Comparison of ENCODE assay signal across 8 cellular contexts in the genomic region with DNA sequence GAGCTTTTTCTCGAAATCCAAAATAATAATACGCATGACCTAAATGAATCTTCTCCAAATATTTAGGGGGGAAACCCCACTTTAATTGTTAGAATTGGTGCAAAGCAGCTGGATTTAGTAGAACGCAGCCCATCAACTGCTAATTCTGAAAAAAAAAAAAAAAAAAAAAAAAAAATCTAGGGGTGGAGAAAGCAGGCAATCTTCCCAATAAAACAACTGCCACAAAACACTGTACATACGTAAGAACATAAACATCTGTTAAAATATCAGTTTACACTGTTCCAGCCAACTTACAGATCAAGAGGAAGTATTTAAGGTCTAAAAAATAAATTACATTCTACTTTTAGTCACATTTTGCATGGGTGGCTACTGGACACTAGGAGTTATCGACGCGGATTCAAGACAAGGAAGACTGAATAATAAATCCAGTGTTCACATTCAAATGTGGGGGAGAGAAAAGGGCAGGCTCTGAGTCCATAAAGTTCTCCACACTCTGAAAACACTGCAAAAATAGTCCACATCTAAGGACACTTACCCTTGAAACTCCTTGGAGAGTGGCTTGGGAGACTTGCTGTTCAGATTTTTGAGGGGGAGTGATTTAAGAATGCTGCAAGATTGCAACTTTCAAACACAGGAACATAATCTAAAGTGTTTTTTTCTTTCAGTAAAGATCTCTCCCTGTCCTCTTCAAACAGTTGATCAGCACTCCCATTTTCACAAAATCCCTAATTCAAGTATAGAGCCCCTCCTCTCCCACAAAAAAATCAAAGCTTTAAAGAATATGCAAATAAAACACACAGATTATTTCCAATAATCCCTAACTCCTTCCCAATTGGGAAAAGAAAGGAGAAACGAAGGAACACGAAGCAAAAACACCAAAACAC. TPM values are rescaled to one million over a fixed set of nuclear protein-coding genes. Genes with fewer than 3 reads are reported as not detected.
DNase-seq lines count a peak whose midpoint lies in the region; ATAC-seq, FAIRE-seq and TF ChIP-seq lines count a peak whose summit lies in the region.

No MANE protein-coding gene starts in this region.

- CTCF ChIA-PET in CD8-positive, alpha-beta memory T cell (lab: Charles Lee), result interaction anchor here (1.2 kb wide), 1 partner anchor 12 kb away, joined by 3 read pairs; no protein-coding TSS in a partner anchor
- CTCF ChIA-PET in HepG2 (lab: Yijun Ruan, JAX; ENCODE audit: low intra/inter-chr PET ratio, low total read pairs), result no interaction called here

- peaks cover 0 to 29% (median 3%) of the 10 kb centered on the region in 3 donors for H3K36me3 Mint-ChIP-seq in CD8-positive, alpha-beta memory T cell

- H3K36me3 ChIP-seq in CD8-positive, alpha-beta memory T cell (ENCODE audit: insufficient read depth, low read length), result no peaks in the 10 kb centered on the region
- H3K36me3 ChIP-seq in HepG2 (replicated peaks in 1 of 2; ENCODE audit: control insufficient read depth in 1 of 2, insufficient read depth in 2 of 2, low read length in 2 of 2), result peaks cover 2 to 14% of the 10 kb centered on the region in 2 experiments; a peak in 3 of 5 replicates

- peaks cover 68% of the 10 kb centered on the region for H3K79me2 ChIP-seq in HepG2 (ENCODE audit: insufficient read depth, low read length)

- ATAC-seq in HepG2, result no peak
- no peak for ATAC-seq in GM19324 (IDR thresholded peaks at IDR 0.05; ENCODE audit: low FRiP score, unreplicated experiment)
- no peak for ATAC-seq in GM18519 (IDR thresholded peaks at IDR 0.05; ENCODE audit: low FRiP score, unreplicated experiment)

- peaks cover 57 to 67% (median 64%) of the 10 kb centered on the region in 3 donors for H3K4me1 Mint-ChIP-seq in CD8-positive, alpha-beta memory T cell

- H3K27me3 Mint-ChIP-seq in CD8-positive, alpha-beta memory T cell, result peaks cover 0 to 1% of the 10 kb centered on the region in 2 donors

- H3K9ac ChIP-seq in HepG2 (ENCODE audit: insufficient read depth, low read depth, low read length), result peak overlapping the region; percentile 95

- peaks cover 37% of the 10 kb centered on the region for H4K20me1 ChIP-seq in HepG2 (ENCODE audit: insufficient read depth, low read length)

- peak overlapping the region; percentile 84 for H3K4me2 ChIP-seq in HepG2 (ENCODE audit: low read depth, low read length)

- FAIRE-seq in HepG2 (lab: Jason Lieb, UNC), result no peak

- intact Hi-C loops in HepG2 (cut with micrococcal nuclease; ENCODE audit: unreplicated experiment), result loop anchor here (1.0 to 2.0 kb wide), 2 partner anchors 36 to 381 kb away; no protein-coding TSS in a partner anchor

- peak overlapping the region; percentile 93 to 100 (median 98) for H3K27ac Mint-ChIP-seq in CD8-positive, alpha-beta memory T cell

- no peaks in the 10 kb centered on the region for H3K9me3 Mint-ChIP-seq in CD8-positive, alpha-beta memory T cell

- no peaks in the 10 kb centered on the region for H3K27me3 ChIP-seq in CD8-positive, alpha-beta memory T cell (ENCODE audit: insufficient read depth, low read length, poor library complexity, severe bottlenecking)
- peaks cover 0 to 4% of the 10 kb centered on the region in 2 experiments; a peak in 1 of 5 replicates for H3K27me3 ChIP-seq in HepG2 (ENCODE audit: control insufficient read depth in 1 of 2, insufficient read depth in 2 of 2, low read length in 2 of 2)

- no peak for DNase-seq in CD8-positive, alpha-beta memory T cell
- no peak for DNase-seq in Jurkat, Clone E6-1 (ENCODE audit: low read depth, low spot score)
- peak; percentile 17 for DNase-seq in astrocyte of the spinal cord (ENCODE audit: low read depth, low spot score)
- no peak for DNase-seq in HepG2 (ENCODE audit: low spot score)
- DNase-seq in NCI-H1930 (lab: John Stamatoyannopoulos, UW), result no peak

- H2AFZ ChIP-seq in HepG2 (ENCODE audit: low read length), result no peak overlapping the region

- no TSS peak for BruUV-seq in HepG2 (replicated peaks; lab: Mats Ljungman, UMichigan)

- no peak for TF ChIP-seq POLR2A in HepG2 (IDR thresholded peaks at IDR 0.05; ENCODE audit: insufficient read depth in 1 of 2, low read depth in 2 of 2, low read length in 2 of 2)

- peak overlapping the region; percentile 96 for H3K27ac ChIP-seq in CD8-positive, alpha-beta memory T cell (ENCODE audit: low read depth, low read length)
- H3K27ac ChIP-seq in HepG2 (ENCODE audit: extremely low read length, insufficient read depth, low read length) (peak overlapping the region; percentile 96), temporal lobe (ENCODE audit: low read depth, low read length) (peak overlapping the region; percentile 93)

- WGBS in HepG2 (ENCODE audit: low lambda C conversion rate), result 15% methylated on average over 9 of the region's 9 CpGs

- peaks cover 40% of the 10 kb centered on the region for H3K4me1 ChIP-seq in CD8-positive, alpha-beta memory T cell (ENCODE audit: insufficient read depth, low read length)
- peaks cover 40% of the 10 kb centered on the region for H3K4me1 ChIP-seq in HepG2 (ENCODE audit: insufficient read depth, low read length)

- H3K4me3 ChIP-seq in CD8-positive, alpha-beta memory T cell (ENCODE audit: low read length), result peak overlapping the region; percentile 98
- peak overlapping the region; percentile 99 for H3K4me3 ChIP-seq in Jurkat, Clone E6-1 (ENCODE audit: low read length)
- peak overlapping the region; percentile 100 for H3K4me3 ChIP-seq in astrocyte of the spinal cord (ENCODE audit: low read depth, low read length)
- peak overlapping the region; percentile 93 to 98 (median 95) for H3K4me3 ChIP-seq in HepG2 (replicated peaks in 1 of 3; ENCODE audit: insufficient read depth in 1 of 3, low read depth in 2 of 3, low read length in 3 of 3)

- TF ChIP-seq RAD21 in HepG2 (CRISPR knock-in tag; IDR thresholded peaks at IDR 0.05), result no peak

- in situ Hi-C loops in astrocyte of the spinal cord (cut with HindIII; ENCODE audit: low sequenced_read_pairs), result no loop called here
- in situ Hi-C loops in HepG2 (cut with HindIII; ENCODE audit: extremely low pct_ligation_motif_present, low pct_unique_long_range_greater_than_20kb), result no loop called here

- TF ChIP-seq CTCF in astrocyte of the spinal cord (IDR thresholded peaks at IDR 0.05; ENCODE audit: low read depth, low read length), result no peak
- no peak for TF ChIP-seq CTCF in HepG2 (CRISPR knock-in tag; IDR thresholded peaks at IDR 0.05)

- TF ChIP-seq EP300 in HepG2 (IDR thresholded peaks at IDR 0.05; ENCODE audit: low read depth in 2 of 2, low read length in 2 of 2), result no peak
- no peak for TF ChIP-seq EP300 in HepG2 (CRISPR knock-in tag; IDR thresholded peaks at IDR 0.05; ENCODE audit: borderline replicate concordance)

- POLR2A ChIA-PET in CD8-positive, alpha-beta memory T cell (lab: Charles Lee), result no interaction called here
- POLR2A ChIA-PET in HepG2 (lab: Yijun Ruan, JAX), result interaction anchor here (0.7 to 2.9 kb wide), 3 partner anchors 35 to 1356 kb away, joined by 3 to 38 read pairs (median 22); a partner anchor contains a TSS

- no peaks in the 10 kb centered on the region for H3K9me3 ChIP-seq in CD8-positive, alpha-beta memory T cell (ENCODE audit: low read length)
- no peaks in the 10 kb centered on the region for H3K9me3 ChIP-seq in HepG2 (ENCODE audit: low read length)

- peak overlapping the region; percentile 98 to 100 (median 99) for H3K4me3 Mint-ChIP-seq in CD8-positive, alpha-beta memory T cell

TF ChIP-seq in HepG2, 621 proteins besides CTCF, POLR2A, EP300 and RAD21 (continues in another document):
- TF ChIP-seq RORA (CRISPR knock-in tag; IDR thresholded peaks at IDR 0.05) (no peak), RNF2 (conservative IDR thresholded peaks at IDR 0.05; ENCODE audit: low read depth) (no peak), NR2C2 (CRISPR knock-in tag; IDR thresholded peaks at IDR 0.05; ENCODE audit: borderline replicate concordance) (peak; percentile 21; the same call in 1 of the 2 replicates), ARID2 (CRISPR knock-in tag; IDR thresholded peaks at IDR 0.05; ENCODE audit: borderline replicate concordance) (0 out of 2 replicates have a peak, but pooled peaks have one; percentile 20), ZNF720 (CRISPR knock-in tag; IDR thresholded peaks at IDR 0.05) (no peak)

RNA-seq across cellular contexts. Expression of a gene that starts 1.3 kb away (rescaled TPM):
- total RNA-seq in CD8-positive, alpha-beta memory T cell, result 10 to 100 TPM; 27.7 to 29.5 TPM
- 21.0 TPM for polyA plus RNA-seq in CD8-positive, alpha-beta memory T cell
- polyA plus RNA-seq in Jurkat, Clone E6-1 (2012; ENCODE audit: insufficient read depth, insufficient read length), result 10.0 TPM
- total RNA-seq in HepG2 (2016; rRNA removed; fragmentation: Illumina TruSeq; extraction: Trizol) (45.8 and 68.8 TPM in 2 replicates), temporal lobe (52.4 TPM)
- total RNA-seq in HepG2 (2016; cell fraction: cytosol; rRNA removed; fragmentation: Illumina TruSeq; extraction: Trizol; ENCODE audit: low read depth), result 5.2 and 7.9 TPM in 2 replicates
- total RNA-seq in HepG2 (2016; cell fraction: insoluble cytoplasmic fraction; rRNA removed; fragmentation: Illumina TruSeq; extraction: Trizol), result 49.0 and 68.2 TPM in 2 replicates
- 9.3 and 10.9 TPM in 2 replicates for total RNA-seq in HepG2 (2016; cell fraction: membrane; rRNA removed; fragmentation: Illumina TruSeq; extraction: Trizol)
- 23.2 and 23.8 TPM in 2 replicates for total RNA-seq in HepG2 (2016; cell fraction: nucleus; rRNA removed; fragmentation: Illumina TruSeq; extraction: Trizol)
- 15.9 and 17.5 TPM in 2 replicates for polyA plus RNA-seq in HepG2 (2011; rRNA removed)
- polyA plus RNA-seq in HepG2 (2011; cell fraction: cytosol; rRNA removed), result 5.6 and 9.8 TPM in 2 replicates
- polyA plus RNA-seq in HepG2 (2011; cell fraction: nucleus; rRNA removed), result 7.9 and 10.8 TPM in 2 replicates
- 19.1 and 29.9 TPM in 2 replicates for polyA plus RNA-seq in HepG2 (2012)
- 0.89 and 1.1 TPM in 2 replicates for polyA plus RNA-seq in HepG2 (2016; cell fraction: cytosol; fragmentation: Illumina TruSeq; extraction: Trizol; ENCODE audit: low read depth)
- polyA plus RNA-seq in HepG2 (2016; cell fraction: insoluble cytoplasmic fraction; fragmentation: Illumina TruSeq; extraction: Trizol; ENCODE audit: low read depth), result 30.1 and 36.8 TPM in 2 replicates
- 2.9 and 3.3 TPM in 2 replicates for polyA plus RNA-seq in HepG2 (2016; cell fraction: membrane; fragmentation: Illumina TruSeq; extraction: Trizol; ENCODE audit: low read depth)
- polyA plus RNA-seq in HepG2 (2016; cell fraction: nucleus; fragmentation: Illumina TruSeq; extraction: Trizol; ENCODE audit: insufficient read depth, low read depth), result 22.3 and 23.3 TPM in 2 replicates
- polyA minus RNA-seq in HepG2 (2011; rRNA and poly(A)+ RNA removed; ENCODE audit: low replicate concordance), result 18.9 and 33.5 TPM in 2 replicates
- 26.9 and 27.8 TPM in 2 replicates for polyA minus RNA-seq in HepG2 (2011; cell fraction: cytosol; rRNA and poly(A)+ RNA removed)
- 31.4 and 41.6 TPM in 2 replicates for polyA minus RNA-seq in HepG2 (2011; cell fraction: nucleus; rRNA and poly(A)+ RNA removed)
